Comparison of ENCODE assay signal across 8 cellular contexts in genomic region chr2:160666677-160667061, GRCh38.
DNase-seq lines count a peak whose midpoint lies in the region; ATAC-seq and TF ChIP-seq lines count a peak whose summit lies in the region.

No MANE protein-coding gene starts in this region.

- ATAC-seq in HG02852 (IDR thresholded peaks at IDR 0.05; ENCODE audit: unreplicated experiment) = peak; percentile 15
- no peak for ATAC-seq in HG02678 (IDR thresholded peaks at IDR 0.05; ENCODE audit: unreplicated experiment)
- ATAC-seq in HG02610 (IDR thresholded peaks at IDR 0.05; ENCODE audit: unreplicated experiment) = no peak

- H3K4me1 Mint-ChIP-seq in Calu3 (ENCODE audit: low read depth, unreplicated experiment) = peaks cover 38% of the 10 kb centered on the region
- H3K4me1 Mint-ChIP-seq in osteocyte (ENCODE audit: unreplicated experiment) = peaks cover 28% of the 10 kb centered on the region

- TF ChIP-seq CTCF in Calu3 (IDR thresholded peaks at IDR 0.05; ENCODE audit: unreplicated experiment) = no peak
- TF ChIP-seq CTCF in choroid plexus epithelial cell (conservative IDR thresholded peaks at IDR 0.05; ENCODE audit: low read depth, low read length) = no peak
- TF ChIP-seq CTCF in osteocyte (IDR thresholded peaks at IDR 0.05) = no peak

- H3K4me3 ChIP-seq in choroid plexus epithelial cell (ENCODE audit: low read depth, low read length) = no peak overlapping the region

- BruUV-seq in Calu3 (replicated peaks; lab: Mats Ljungman, UMichigan) = no TSS peak

- H3K27ac Mint-ChIP-seq in Calu3 (ENCODE audit: unreplicated experiment) = peak overlapping the region; percentile 40
- peak overlapping the region; percentile 95 for H3K27ac Mint-ChIP-seq in osteocyte (ENCODE audit: unreplicated experiment)

- CTCF ChIA-PET in Calu3 (lab: Charles Lee) = interaction anchor here (0.6 to 1.7 kb wide), 6 partner anchors 8 to 1216 kb away, joined by 3 to 15 read pairs (median 5); no protein-coding TSS in a partner anchor

- no peak for DNase-seq in Calu3
- DNase-seq in choroid plexus epithelial cell (ENCODE audit: low read depth) = peak; percentile 87
- DNase-seq in osteocyte (ENCODE audit: extremely low spot score, unreplicated experiment) = no peak
- DNase-seq in HT-29 (ENCODE audit: low spot score) = no peak
- no peak for DNase-seq in C1 segment of cervical spinal cord (lab: John Stamatoyannopoulos, UW)

- intact Hi-C loops in Calu3 (cut with micrococcal nuclease; ENCODE audit: unreplicated experiment) = loop anchor here (2.0 kb wide), 1 partner anchor 86 kb away; no protein-coding TSS in a partner anchor

- H3K4me3 Mint-ChIP-seq in Calu3 (ENCODE audit: low read depth, unreplicated experiment) = peak overlapping the region; percentile 51
- peak overlapping the region; percentile 31 for H3K4me3 Mint-ChIP-seq in osteocyte (ENCODE audit: unreplicated experiment)

- H3K36me3 Mint-ChIP-seq in Calu3 (ENCODE audit: insufficient read depth, unreplicated experiment) = no peaks in the 10 kb centered on the region
- H3K36me3 Mint-ChIP-seq in osteocyte (ENCODE audit: unreplicated experiment) = no peaks in the 10 kb centered on the region

- H3K9me3 Mint-ChIP-seq in Calu3 (ENCODE audit: low read depth, unreplicated experiment) = no peaks in the 10 kb centered on the region
- H3K9me3 Mint-ChIP-seq in osteocyte (ENCODE audit: unreplicated experiment) = no peaks in the 10 kb centered on the region

- H3K27me3 Mint-ChIP-seq in Calu3 (ENCODE audit: unreplicated experiment) = no peaks in the 10 kb centered on the region
- H3K27me3 Mint-ChIP-seq in osteocyte (ENCODE audit: unreplicated experiment) = no peaks in the 10 kb centered on the region
